In genomic region chr19:15640294-15640903, GRCh38 we compare ENCODE assay signal across 11 cellular contexts. TPM values are rescaled to one million over a fixed set of nuclear protein-coding genes. Genes with fewer than 3 reads are reported as not detected.
DNase-seq lines count a peak whose midpoint lies in the region; ATAC-seq, FAIRE-seq and TF ChIP-seq lines count a peak whose summit lies in the region.
"Had no signal": no experiment of that assay in that cellular context is flagged by ENCODE, and none has a peak within 500 bp of the region (broad histone marks: within the 10 kb centered on the region; RNA-seq: fewer than 3 reads in every experiment).

Gene CYP4F3, plus strand, starts transcription at chr19:15640897. Its CDS starts 519 bp downstream, at chr19:15641416.

- H4K91ac ChIP-seq in mesenchymal stem cell (ENCODE audit: low read length) = no peak within 1 kb of the TSS

- no peaks in the 10 kb centered on the region for H3K9me3 ChIP-seq in mesenchymal stem cell (ENCODE audit: control insufficient read depth, low read length)

- H2AFZ ChIP-seq in mesenchymal stem cell (ENCODE audit: low read depth, low read length) = no peak within 1 kb of the TSS
- H2AFZ ChIP-seq: hepatocyte had no signal

- no peak within 1 kb of the TSS for H3K27ac Mint-ChIP-seq in osteocyte (ENCODE audit: unreplicated experiment)
- H3K27ac Mint-ChIP-seq in natural killer cell = no peak within 1 kb of the TSS
- H3K27ac Mint-ChIP-seq: type B pancreatic cell had no signal

- no peaks in the 10 kb centered on the region for H3K4me1 ChIP-seq in mesenchymal stem cell (ENCODE audit: control insufficient read depth, insufficient read depth, low read depth, low read length)

- no peaks in the 10 kb centered on the region for H3K79me1 ChIP-seq in mesenchymal stem cell (replicated peaks; ENCODE audit: low read length, poor library complexity, severe bottlenecking)

- H3K27ac ChIP-seq in mesenchymal stem cell (ENCODE audit: low read length, poor library complexity, severe bottlenecking) = no peak within 1 kb of the TSS
- H3K27ac ChIP-seq: hepatocyte had no signal

- no peak for FAIRE-seq in GM12892 (lab: Jason Lieb, UNC)

- DNase-seq in Daoy (ENCODE audit: low read depth) (peak; percentile 53), NCI-H2196 (lab: John Stamatoyannopoulos, UW; ENCODE audit: unreplicated experiment) (peak; percentile 97), epithelial cell of esophagus (ENCODE audit: low read depth) (peak; percentile 81), osteocyte (ENCODE audit: extremely low spot score, unreplicated experiment) (peak; percentile 72), NOMO-1 (lab: John Stamatoyannopoulos, UW; ENCODE audit: unreplicated experiment in 2 of 2) (no peak), natural killer cell (no peak), GM12892 (ENCODE audit: insufficient read length) (no peak), mesenchymal stem cell (no peak)
- DNase-seq: IMR-90 had no signal

- ATAC-seq in natural killer cell = no peak

- H3K14ac ChIP-seq in mesenchymal stem cell (ENCODE audit: low read length in 2 of 2) = no peak within 1 kb of the TSS

- no peak within 1 kb of the TSS for H3K4me3 Mint-ChIP-seq in osteocyte (ENCODE audit: unreplicated experiment)
- no peak within 1 kb of the TSS for H3K4me3 Mint-ChIP-seq in natural killer cell
- H3K4me3 Mint-ChIP-seq: type B pancreatic cell had no signal

- H3K36me3 ChIP-seq in mesenchymal stem cell (ENCODE audit: control insufficient read depth in 1 of 2, insufficient read depth in 2 of 2, low read depth in 1 of 2, low read length in 2 of 2) = no peaks in the 10 kb centered on the region

- H3K27me3 Mint-ChIP-seq in osteocyte (ENCODE audit: unreplicated experiment) = no peaks in the 10 kb centered on the region
- peaks cover 4 to 5% of the 10 kb centered on the region in 2 donors for H3K27me3 Mint-ChIP-seq in natural killer cell (ENCODE audit: low read depth in 2 of 2)
- H3K27me3 Mint-ChIP-seq: type B pancreatic cell had no signal

- no peak within 1 kb of the TSS for H4K8ac ChIP-seq in mesenchymal stem cell (ENCODE audit: low read length)

- no peak within 1 kb of the TSS for H3K4me2 ChIP-seq in mesenchymal stem cell (ENCODE audit: low read length, poor library complexity, severe bottlenecking)
- H3K4me2 ChIP-seq: hepatocyte had no signal

- no peaks in the 10 kb centered on the region for H3K36me3 Mint-ChIP-seq in osteocyte (ENCODE audit: unreplicated experiment)
- H3K36me3 Mint-ChIP-seq in natural killer cell = no peaks in the 10 kb centered on the region
- H3K36me3 Mint-ChIP-seq: type B pancreatic cell had no signal

- intact Hi-C loops in natural killer cell (cut with micrococcal nuclease) = no loop called here

- H2AK5ac ChIP-seq in mesenchymal stem cell (ENCODE audit: low read length, severe bottlenecking) = no peak within 1 kb of the TSS

- peaks cover 0 to 9% of the 10 kb centered on the region in 2 experiments for H3K27me3 ChIP-seq in mesenchymal stem cell (ENCODE audit: control insufficient read depth in 1 of 2, insufficient read depth in 1 of 2, low read length in 2 of 2)
- H3K27me3 ChIP-seq: hepatocyte had no signal

- no peak within 1 kb of the TSS for H3K4me3 ChIP-seq in epithelial cell of esophagus (ENCODE audit: low read length)
- no peak within 1 kb of the TSS for H3K4me3 ChIP-seq in mesenchymal stem cell (ENCODE audit: insufficient read depth in 1 of 2, low read depth in 1 of 2, low read length in 2 of 2)
- H3K4me3 ChIP-seq: hepatocyte had no signal

- no peak within 1 kb of the TSS for H2BK15ac ChIP-seq in mesenchymal stem cell (ENCODE audit: low read depth, poor library complexity, severe bottlenecking)

- TF ChIP-seq CTCF in epithelial cell of esophagus (IDR thresholded peaks at IDR 0.05; ENCODE audit: insufficient read depth, low read depth, low read length, missing control alignments) = no peak
- no peak for TF ChIP-seq CTCF in osteocyte (IDR thresholded peaks at IDR 0.05)
- TF ChIP-seq CTCF in natural killer cell (IDR thresholded peaks at IDR 0.05) = no peak

- H3K4me1 Mint-ChIP-seq in osteocyte (ENCODE audit: unreplicated experiment) (no peaks in the 10 kb centered on the region), natural killer cell (no peaks in the 10 kb centered on the region)

- no peak within 1 kb of the TSS for H2BK120ac ChIP-seq in mesenchymal stem cell (ENCODE audit: low read depth, low read length)

- no peak within 1 kb of the TSS for H2BK5ac ChIP-seq in mesenchymal stem cell (ENCODE audit: low read depth, low read length, poor library complexity, severe bottlenecking)

- H3K23ac ChIP-seq in mesenchymal stem cell (ENCODE audit: low read length in 2 of 2) = no peak within 1 kb of the TSS

- no peak for TF ChIP-seq POLR2A in GM12892 (IDR thresholded peaks at IDR 0.05; ENCODE audit: low read depth, low read length)

- WGBS in mesenchymal stem cell = 79% methylated on average over 4 of the region's 6 CpGs

- no peak within 1 kb of the TSS for H3K18ac ChIP-seq in mesenchymal stem cell (ENCODE audit: low read depth in 1 of 2, low read length in 2 of 2)

- no peak within 1 kb of the TSS for H3K4ac ChIP-seq in mesenchymal stem cell (ENCODE audit: low read depth in 1 of 2, low read length in 2 of 2)

- H3K9me3 Mint-ChIP-seq in osteocyte (ENCODE audit: unreplicated experiment) (peaks cover 25% of the 10 kb centered on the region), natural killer cell (no peaks in the 10 kb centered on the region)

- no peak within 1 kb of the TSS for H3K9ac ChIP-seq in mesenchymal stem cell (ENCODE audit: low read length)

- H2BK12ac ChIP-seq in mesenchymal stem cell (ENCODE audit: low read length in 2 of 2) = no peak within 1 kb of the TSS

RNA-seq across cellular contexts. Expression of gene CYP4F3, which starts in this region (rescaled TPM):
- not detected in 2 replicates for total RNA-seq in Daoy (2014; rRNA removed; shearing (Covaris generic))
- total RNA-seq in osteocyte (not detected in 2 replicates), natural killer cell (1 to 10 TPM in 1 of 3 donors, under 1 TPM in 1, not detected in 1; 0.07 to 3.4 TPM)
- 1.6 TPM for polyA plus RNA-seq in GM12892 (2012; ENCODE audit: missing spikeins)
- not detected for polyA plus RNA-seq in mesenchymal stem cell (2013, experiment 1 of 2)
- polyA plus RNA-seq in mesenchymal stem cell (2013, experiment 2 of 2) = not detected
- total RNA-seq: IMR-90 had no signal
- polyA plus RNA-seq: IMR-90 had no signal

Comparison
In these comparisons a context has a peak if more than half of its experiments do, and no peak if none do; other contexts are left out.
1. Peak in DNase-seq in Daoy; RNA of the gene not detected or under 1 TPM.
2. Peak in DNase-seq in osteocyte; RNA of the gene not detected or under 1 TPM.
3. DNase-seq: peak in NCI-H2196 (single experiment) and epithelial cell of esophagus (single experiment); none in NOMO-1 (0 of 2), natural killer cell (single experiment), GM12892 (single experiment) and mesenchymal stem cell (single experiment).